8 cellular contexts compared by ENCODE assay signal in the genomic region with DNA sequence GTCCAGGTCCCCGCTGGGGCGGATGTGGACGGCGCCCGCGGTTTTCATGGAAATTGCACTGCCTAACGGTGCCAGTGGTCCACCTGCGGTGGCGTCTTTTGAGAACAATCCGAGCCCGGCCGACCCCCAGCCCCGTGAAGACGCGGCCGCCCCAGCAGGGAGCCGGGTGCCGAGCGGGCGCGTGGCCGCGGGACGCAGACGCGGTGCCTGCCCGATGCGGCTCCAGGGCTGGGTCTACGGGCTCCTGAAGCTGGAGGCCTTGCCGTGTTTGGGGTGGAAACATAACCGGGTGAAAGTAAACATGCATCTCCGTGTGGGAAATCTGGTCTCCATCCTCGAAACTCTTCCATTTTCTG. TPM values are rescaled to one million over a fixed set of nuclear protein-coding genes. Genes with fewer than 3 reads are reported as not detected.
DNase-seq lines count a peak whose midpoint lies in the region; ATAC-seq and TF ChIP-seq lines count a peak whose summit lies in the region.

No MANE protein-coding gene starts in this region.

- DNase-seq in NK-92 treated with Interleukin-12 subunit alpha and Interleukin-12 subunit beta, amount 100 ng/mL, for 24 hours (lab: John Stamatoyannopoulos, UW): peak; percentile 58
- no peak for DNase-seq in NK-92 (lab: John Stamatoyannopoulos, UW; ENCODE audit: unreplicated experiment)
- no peak for DNase-seq in HFFc6
- DNase-seq in PC-3: no peak
- DNase-seq in putamen (ENCODE audit: low spot score): no peak
- DNase-seq in DMS153 treated with DMSO at 0.1 percent for 48 hours (lab: John Stamatoyannopoulos, UW; ENCODE audit: unreplicated experiment): no peak

- peak overlapping the region; percentile 75 for H3K9ac ChIP-seq in PC-3 (ENCODE audit: low read length)
- peak overlapping the region; percentile 61 to 65 for H3K9ac ChIP-seq in duodenal mucosa (ENCODE audit: low read depth in 1 of 2, low read length in 2 of 2)
- peak overlapping the region; percentile 32 for H3K9ac ChIP-seq in muscle layer of colon (ENCODE audit: low read length)

- H3K4me3 ChIP-seq in PC-3 (ENCODE audit: low read length) (peak overlapping the region; percentile 85), duodenal mucosa (ENCODE audit: low read depth in 1 of 2, low read length in 2 of 2) (peak overlapping the region; percentile 81 to 88), muscle layer of colon (ENCODE audit: low read depth in 1 of 2, low read length in 2 of 2) (peak overlapping the region; percentile 67 to 91)

- peak overlapping the region; percentile 18 for H2AFZ ChIP-seq in PC-3 (ENCODE audit: low read length)

- no peaks in the 10 kb centered on the region for H3K9me3 ChIP-seq in PC-3 (ENCODE audit: low read length)
- no peaks in the 10 kb centered on the region for H3K9me3 ChIP-seq in duodenal mucosa (ENCODE audit: control insufficient read depth in 1 of 2, low read length in 2 of 2)
- no peaks in the 10 kb centered on the region for H3K9me3 ChIP-seq in muscle layer of colon (ENCODE audit: low read length)

- TF ChIP-seq CTCF in HFFc6 (IDR thresholded peaks at IDR 0.05): no peak
- no peak for TF ChIP-seq CTCF in PC-3 (conservative IDR thresholded peaks at IDR 0.05; ENCODE audit: low read depth, low read length)

- no TSS peak for BruUV-seq in PC-3 (replicated peaks; lab: Mats Ljungman, UMichigan)

- no peaks in the 10 kb centered on the region for H3K9me2 ChIP-seq in PC-3 (replicated peaks; ENCODE audit: low read length)

- no peaks in the 10 kb centered on the region; the same call in 1 of the 2 replicates for H3K36me3 Mint-ChIP-seq in HFFc6 (ENCODE audit: low read depth)

- H3K4me1 Mint-ChIP-seq in HFFc6 (ENCODE audit: low read depth): peaks cover 23% of the 10 kb centered on the region

- POLR2A ChIA-PET in PC-3 (lab: Charles Lee; ENCODE audit: unreplicated experiment): no interaction called here

- H3K27ac Mint-ChIP-seq in HFFc6: peak overlapping the region; percentile 91

- no peaks in the 10 kb centered on the region for H3F3A ChIP-seq in PC-3 (ENCODE audit: low read length, unreplicated experiment)

- H3K79me2 ChIP-seq in PC-3 (ENCODE audit: low read length): peaks cover 50% of the 10 kb centered on the region

- CTCF ChIA-PET in PC-3 (lab: Charles Lee): no interaction called here

- peaks cover 22% of the 10 kb centered on the region for H3K4me1 ChIP-seq in PC-3 (ENCODE audit: insufficient read depth, low read length)
- H3K4me1 ChIP-seq in duodenal mucosa (ENCODE audit: control insufficient read depth in 1 of 2, insufficient read depth in 2 of 2, low read length in 2 of 2): peaks cover 16 to 26% of the 10 kb centered on the region in 2 donors
- peaks cover 20% of the 10 kb centered on the region for H3K4me1 ChIP-seq in muscle layer of colon (ENCODE audit: insufficient read depth, low read length)

- H4K20me1 ChIP-seq in PC-3 (ENCODE audit: low read length): peaks cover 29% of the 10 kb centered on the region

- H3K4me2 ChIP-seq in PC-3 (ENCODE audit: low read length): peak overlapping the region; percentile 94

- peak overlapping the region; percentile 93 for H3K4me3 Mint-ChIP-seq in HFFc6

- H3K27me3 ChIP-seq in PC-3 (ENCODE audit: low read length) (no peaks in the 10 kb centered on the region), duodenal mucosa (ENCODE audit: control insufficient read depth in 1 of 2, insufficient read depth in 2 of 2, low read length in 2 of 2) (no peaks in the 10 kb centered on the region), muscle layer of colon (ENCODE audit: control insufficient read depth in 1 of 2, insufficient read depth in 2 of 2, low read length in 2 of 2) (no peaks in the 10 kb centered on the region)

- H3K9me3 Mint-ChIP-seq in HFFc6: no peaks in the 10 kb centered on the region

- H3K27me3 Mint-ChIP-seq in HFFc6 (ENCODE audit: insufficient read depth): peaks cover 2% of the 10 kb centered on the region

- intact Hi-C loops in PC-3 (cut with micrococcal nuclease): loop anchor here (10.0 kb wide), 1 partner anchor 160 kb away; a partner anchor contains a TSS

- H3K27ac ChIP-seq in PC-3 (ENCODE audit: low read length) (no peak overlapping the region), duodenal mucosa (ENCODE audit: low read depth, low read length) (peak overlapping the region; percentile 58), muscle layer of colon (ENCODE audit: low read depth, low read length) (peak overlapping the region; percentile 78)

- peak; percentile 45; the same call in 1 of the 2 replicates for ATAC-seq in PC-3

- H3K36me3 ChIP-seq in PC-3 (ENCODE audit: low read depth, low read length): no peaks in the 10 kb centered on the region
- H3K36me3 ChIP-seq in duodenal mucosa (ENCODE audit: control insufficient read depth in 1 of 2, insufficient read depth in 2 of 2, low read length in 2 of 2): no peaks in the 10 kb centered on the region
- H3K36me3 ChIP-seq in muscle layer of colon (ENCODE audit: insufficient read depth, low read length): no peaks in the 10 kb centered on the region

RNA-seq across cellular contexts. Expression of a gene that starts 0.5 kb away (rescaled TPM):
- 10 to 100 TPM; 15.8 to 19.4 (median 18.2) TPM for total RNA-seq in HFFc6 (2021; fragmentation: NEBNext Ultra II Directional; extraction: Animal tissue kit (Norgen Biotek cat#: 25700))
- total RNA-seq in PC-3 (2014; rRNA removed): 23.4 and 28.6 TPM in 2 replicates
